In genomic region chr9:106859957-106860715, GRCh38 we compare ENCODE assay signal across 8 cellular contexts. TPM values are rescaled to one million over a fixed set of nuclear protein-coding genes. Genes with fewer than 3 reads are reported as not detected.
DNase-seq lines count a peak whose midpoint lies in the region; ATAC-seq lines count a peak whose summit lies in the region.

No MANE protein-coding gene starts in this region.

- peaks cover 15% of the 10 kb centered on the region for H3K4me1 ChIP-seq in HUES6 (ENCODE audit: control insufficient read depth, insufficient read depth, low read length)
- peaks cover 7 to 12% of the 10 kb centered on the region in 2 donors for H3K4me1 ChIP-seq in duodenal mucosa (ENCODE audit: control insufficient read depth in 1 of 2, insufficient read depth in 2 of 2, low read length in 2 of 2)
- H3K4me1 ChIP-seq in mucosa of rectum (ENCODE audit: control insufficient read depth in 2 of 2, insufficient read depth in 2 of 2, low read length in 2 of 2), result peaks cover 0 to 5% of the 10 kb centered on the region in 2 donors

- DNase-seq in A172 (ENCODE audit: low spot score), result peak; percentile 60
- DNase-seq in epidermal melanocyte (ENCODE audit: insufficient read length, low spot score), result no peak
- no peak for DNase-seq in T-helper 2 cell
- no peak for DNase-seq in NCI-H128 (lab: John Stamatoyannopoulos, UW; ENCODE audit: unreplicated experiment)

- H3K4me3 ChIP-seq in HUES6 (ENCODE audit: low read depth, low read length) (peak overlapping the region; percentile 90), duodenal mucosa (ENCODE audit: low read depth in 1 of 2, low read length in 2 of 2) (peak overlapping the region; percentile 88 to 93), mucosa of rectum (ENCODE audit: low read length in 2 of 2) (peak overlapping the region; percentile 92 to 97)

- H3K27me3 ChIP-seq in HUES6 (ENCODE audit: control insufficient read depth, insufficient read depth, low read length), result peaks cover 4% of the 10 kb centered on the region; the same call in 1 of the 2 replicates
- H3K27me3 ChIP-seq in duodenal mucosa (ENCODE audit: control insufficient read depth in 1 of 2, insufficient read depth in 2 of 2, low read length in 2 of 2), result peaks cover 0 to 14% of the 10 kb centered on the region in 2 donors
- H3K27me3 ChIP-seq in mucosa of rectum (ENCODE audit: control insufficient read depth in 2 of 2, insufficient read depth in 2 of 2, low read length in 2 of 2), result no peaks in the 10 kb centered on the region

- H3K36me3 ChIP-seq in HUES6 (ENCODE audit: control insufficient read depth, insufficient read depth, low read length), result no peaks in the 10 kb centered on the region
- H3K36me3 ChIP-seq in duodenal mucosa (ENCODE audit: control insufficient read depth in 1 of 2, insufficient read depth in 2 of 2, low read length in 2 of 2), result no peaks in the 10 kb centered on the region
- H3K36me3 ChIP-seq in mucosa of rectum (ENCODE audit: control insufficient read depth in 2 of 2, insufficient read depth in 2 of 2, low read length in 2 of 2), result no peaks in the 10 kb centered on the region

- H3K27ac ChIP-seq in HUES6 (ENCODE audit: low read depth, low read length) (peak overlapping the region; percentile 86), duodenal mucosa (ENCODE audit: low read depth, low read length) (no peak overlapping the region), mucosa of rectum (ENCODE audit: low read depth in 2 of 2, low read length in 2 of 2) (peak overlapping the region; percentile 43 to 71)

- ATAC-seq in HG02981 (IDR thresholded peaks at IDR 0.05; ENCODE audit: unreplicated experiment), result no peak

- H3K9ac ChIP-seq in HUES6 (ENCODE audit: low read length) (peak overlapping the region; percentile 97), duodenal mucosa (ENCODE audit: low read depth in 1 of 2, low read length in 2 of 2) (peak overlapping the region; percentile 53 to 57), mucosa of rectum (ENCODE audit: low read depth in 1 of 2, low read length in 2 of 2) (peak overlapping the region; percentile 79 to 86)

- H3K9me3 ChIP-seq in HUES6 (ENCODE audit: control insufficient read depth, insufficient read depth, low read depth, low read length), result no peaks in the 10 kb centered on the region
- no peaks in the 10 kb centered on the region for H3K9me3 ChIP-seq in duodenal mucosa (ENCODE audit: control insufficient read depth in 1 of 2, low read length in 2 of 2)
- H3K9me3 ChIP-seq in mucosa of rectum (ENCODE audit: control insufficient read depth in 2 of 2, low read length in 2 of 2), result no peaks in the 10 kb centered on the region

RNA-seq across cellular contexts. Expression of gene ZNF462, which starts 2.8 kb away (rescaled TPM):
- 9.7 and 13.0 TPM in 2 replicates for total RNA-seq in A172 (2014; rRNA removed; shearing (Covaris generic))
